Comparison of ENCODE assay signal across 1 cellular context in genomic region chr17:41593306-41594095, GRCh38.
TF ChIP-seq lines count a peak whose summit lies in the region.

No MANE protein-coding gene starts in this region.

TF ChIP-seq in GM12878, 131 proteins besides CTCF, POLR2A, EP300 and RAD21:
- no peak for TF ChIP-seq BHLHE40 (IDR thresholded peaks at IDR 0.05; ENCODE audit: borderline replicate concordance in 1 of 2, low read depth in 2 of 2, low read length in 1 of 2)
- TF ChIP-seq, protein P1, sequence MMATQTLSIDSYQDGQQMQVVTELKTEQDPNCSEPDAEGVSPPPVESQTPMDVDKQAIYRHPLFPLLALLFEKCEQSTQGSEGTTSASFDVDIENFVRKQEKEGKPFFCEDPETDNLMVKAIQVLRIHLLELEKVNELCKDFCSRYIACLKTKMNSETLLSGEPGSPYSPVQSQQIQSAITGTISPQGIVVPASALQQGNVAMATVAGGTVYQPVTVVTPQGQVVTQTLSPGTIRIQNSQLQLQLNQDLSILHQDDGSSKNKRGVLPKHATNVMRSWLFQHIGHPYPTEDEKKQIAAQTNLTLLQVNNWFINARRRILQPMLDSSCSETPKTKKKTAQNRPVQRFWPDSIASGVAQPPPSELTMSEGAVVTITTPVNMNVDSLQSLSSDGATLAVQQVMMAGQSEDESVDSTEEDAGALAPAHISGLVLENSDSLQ (IDR thresholded peaks at IDR 0.05) = no peak
- no peak for TF ChIP-seq EGR1 (IDR thresholded peaks at IDR 0.05; ENCODE audit: borderline replicate concordance in 1 of 2, low read depth in 2 of 2, low read length in 2 of 2)
- TF ChIP-seq BMI1 (IDR thresholded peaks at IDR 0.05; ENCODE audit: borderline replicate concordance) = no peak
- TF ChIP-seq SIX5 (IDR thresholded peaks at IDR 0.05; ENCODE audit: low read depth, low read length, severe bottlenecking) = no peak
- TF ChIP-seq KAT2A (conservative IDR thresholded peaks at IDR 0.05; ENCODE audit: control insufficient read depth, low read depth, low read length) = no peak
- no peak for TF ChIP-seq ASH2L (IDR thresholded peaks at IDR 0.05; ENCODE audit: borderline replicate concordance, low read depth)
- TF ChIP-seq WRNIP1 (IDR thresholded peaks at IDR 0.05; ENCODE audit: borderline replicate concordance, low read depth, low read length) = no peak
- TF ChIP-seq, protein P2, sequence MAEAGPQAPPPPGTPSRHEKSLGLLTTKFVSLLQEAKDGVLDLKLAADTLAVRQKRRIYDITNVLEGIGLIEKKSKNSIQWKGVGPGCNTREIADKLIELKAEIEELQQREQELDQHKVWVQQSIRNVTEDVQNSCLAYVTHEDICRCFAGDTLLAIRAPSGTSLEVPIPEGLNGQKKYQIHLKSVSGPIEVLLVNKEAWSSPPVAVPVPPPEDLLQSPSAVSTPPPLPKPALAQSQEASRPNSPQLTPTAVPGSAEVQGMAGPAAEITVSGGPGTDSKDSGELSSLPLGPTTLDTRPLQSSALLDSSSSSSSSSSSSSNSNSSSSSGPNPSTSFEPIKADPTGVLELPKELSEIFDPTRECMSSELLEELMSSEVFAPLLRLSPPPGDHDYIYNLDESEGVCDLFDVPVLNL (IDR thresholded peaks at IDR 0.05; ENCODE audit: low read depth, low read length) = no peak
- TF ChIP-seq SKIL (IDR thresholded peaks at IDR 0.05; ENCODE audit: low read depth, poor library complexity, severe bottlenecking) = no peak
- TF ChIP-seq ZNF274 (IDR thresholded peaks at IDR 0.05; ENCODE audit: insufficient read depth, insufficient read length) = no peak
- no peak for TF ChIP-seq IKZF2 (IDR thresholded peaks at IDR 0.05)
- TF ChIP-seq, protein P3, sequence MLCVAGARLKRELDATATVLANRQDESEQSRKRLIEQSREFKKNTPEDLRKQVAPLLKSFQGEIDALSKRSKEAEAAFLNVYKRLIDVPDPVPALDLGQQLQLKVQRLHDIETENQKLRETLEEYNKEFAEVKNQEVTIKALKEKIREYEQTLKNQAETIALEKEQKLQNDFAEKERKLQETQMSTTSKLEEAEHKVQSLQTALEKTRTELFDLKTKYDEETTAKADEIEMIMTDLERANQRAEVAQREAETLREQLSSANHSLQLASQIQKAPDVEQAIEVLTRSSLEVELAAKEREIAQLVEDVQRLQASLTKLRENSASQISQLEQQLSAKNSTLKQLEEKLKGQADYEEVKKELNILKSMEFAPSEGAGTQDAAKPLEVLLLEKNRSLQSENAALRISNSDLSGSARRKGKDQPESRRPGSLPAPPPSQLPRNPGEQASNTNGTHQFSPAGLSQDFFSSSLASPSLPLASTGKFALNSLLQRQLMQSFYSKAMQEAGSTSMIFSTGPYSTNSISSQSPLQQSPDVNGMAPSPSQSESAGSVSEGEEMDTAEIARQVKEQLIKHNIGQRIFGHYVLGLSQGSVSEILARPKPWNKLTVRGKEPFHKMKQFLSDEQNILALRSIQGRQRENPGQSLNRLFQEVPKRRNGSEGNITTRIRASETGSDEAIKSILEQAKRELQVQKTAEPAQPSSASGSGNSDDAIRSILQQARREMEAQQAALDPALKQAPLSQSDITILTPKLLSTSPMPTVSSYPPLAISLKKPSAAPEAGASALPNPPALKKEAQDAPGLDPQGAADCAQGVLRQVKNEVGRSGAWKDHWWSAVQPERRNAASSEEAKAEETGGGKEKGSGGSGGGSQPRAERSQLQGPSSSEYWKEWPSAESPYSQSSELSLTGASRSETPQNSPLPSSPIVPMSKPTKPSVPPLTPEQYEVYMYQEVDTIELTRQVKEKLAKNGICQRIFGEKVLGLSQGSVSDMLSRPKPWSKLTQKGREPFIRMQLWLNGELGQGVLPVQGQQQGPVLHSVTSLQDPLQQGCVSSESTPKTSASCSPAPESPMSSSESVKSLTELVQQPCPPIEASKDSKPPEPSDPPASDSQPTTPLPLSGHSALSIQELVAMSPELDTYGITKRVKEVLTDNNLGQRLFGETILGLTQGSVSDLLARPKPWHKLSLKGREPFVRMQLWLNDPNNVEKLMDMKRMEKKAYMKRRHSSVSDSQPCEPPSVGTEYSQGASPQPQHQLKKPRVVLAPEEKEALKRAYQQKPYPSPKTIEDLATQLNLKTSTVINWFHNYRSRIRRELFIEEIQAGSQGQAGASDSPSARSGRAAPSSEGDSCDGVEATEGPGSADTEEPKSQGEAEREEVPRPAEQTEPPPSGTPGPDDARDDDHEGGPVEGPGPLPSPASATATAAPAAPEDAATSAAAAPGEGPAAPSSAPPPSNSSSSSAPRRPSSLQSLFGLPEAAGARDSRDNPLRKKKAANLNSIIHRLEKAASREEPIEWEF (IDR thresholded peaks at IDR 0.05; ENCODE audit: insufficient replicate concordance, low read depth, low read length) = no peak
- TF ChIP-seq FOXK2 (IDR thresholded peaks at IDR 0.05) = no peak
- TF ChIP-seq ZNF217 (IDR thresholded peaks at IDR 0.05) = no peak
- no peak for TF ChIP-seq TARDBP (IDR thresholded peaks at IDR 0.05; ENCODE audit: borderline replicate concordance)
- no peak for TF ChIP-seq SMC3 (IDR thresholded peaks at IDR 0.05; ENCODE audit: borderline replicate concordance, low read length)
